ENCODE assay signal across 1 cellular context in the genomic region with DNA sequence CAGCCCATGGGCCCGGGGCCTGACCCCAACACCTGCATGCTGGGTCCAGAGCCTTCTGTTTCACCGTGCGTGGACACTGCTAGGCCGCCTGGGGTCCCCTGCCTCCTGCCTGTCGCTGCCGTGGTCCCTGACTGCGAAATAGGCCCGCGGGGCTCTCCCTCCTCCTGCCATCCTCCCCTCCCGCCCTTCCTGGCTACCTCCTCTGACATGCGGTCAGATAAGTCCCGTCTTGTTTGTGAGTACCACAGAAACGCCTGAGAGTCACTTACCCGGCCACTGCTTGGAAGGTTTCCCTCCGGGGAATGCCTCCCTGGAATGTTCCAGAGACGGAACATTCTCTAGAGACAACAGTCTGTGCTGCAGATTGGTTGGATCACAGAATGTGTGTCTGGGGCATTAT.
TF ChIP-seq lines count a peak whose summit lies in the region.

No MANE protein-coding gene starts in this region.

TF ChIP-seq in WTC11, 78 proteins besides CTCF, POLR2A, EP300 and RAD21 (continued from another document):
- TF ChIP-seq, protein P1, sequence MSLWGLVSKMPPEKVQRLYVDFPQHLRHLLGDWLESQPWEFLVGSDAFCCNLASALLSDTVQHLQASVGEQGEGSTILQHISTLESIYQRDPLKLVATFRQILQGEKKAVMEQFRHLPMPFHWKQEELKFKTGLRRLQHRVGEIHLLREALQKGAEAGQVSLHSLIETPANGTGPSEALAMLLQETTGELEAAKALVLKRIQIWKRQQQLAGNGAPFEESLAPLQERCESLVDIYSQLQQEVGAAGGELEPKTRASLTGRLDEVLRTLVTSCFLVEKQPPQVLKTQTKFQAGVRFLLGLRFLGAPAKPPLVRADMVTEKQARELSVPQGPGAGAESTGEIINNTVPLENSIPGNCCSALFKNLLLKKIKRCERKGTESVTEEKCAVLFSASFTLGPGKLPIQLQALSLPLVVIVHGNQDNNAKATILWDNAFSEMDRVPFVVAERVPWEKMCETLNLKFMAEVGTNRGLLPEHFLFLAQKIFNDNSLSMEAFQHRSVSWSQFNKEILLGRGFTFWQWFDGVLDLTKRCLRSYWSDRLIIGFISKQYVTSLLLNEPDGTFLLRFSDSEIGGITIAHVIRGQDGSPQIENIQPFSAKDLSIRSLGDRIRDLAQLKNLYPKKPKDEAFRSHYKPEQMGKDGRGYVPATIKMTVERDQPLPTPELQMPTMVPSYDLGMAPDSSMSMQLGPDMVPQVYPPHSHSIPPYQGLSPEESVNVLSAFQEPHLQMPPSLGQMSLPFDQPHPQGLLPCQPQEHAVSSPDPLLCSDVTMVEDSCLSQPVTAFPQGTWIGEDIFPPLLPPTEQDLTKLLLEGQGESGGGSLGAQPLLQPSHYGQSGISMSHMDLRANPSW (CRISPR knock-in tag; conservative IDR thresholded peaks at IDR 0.05; ENCODE audit: low read depth), result no peak
- TF ChIP-seq NFE2L1 (CRISPR knock-in tag; IDR thresholded peaks at IDR 0.05), result no peak
- TF ChIP-seq, protein P2, sequence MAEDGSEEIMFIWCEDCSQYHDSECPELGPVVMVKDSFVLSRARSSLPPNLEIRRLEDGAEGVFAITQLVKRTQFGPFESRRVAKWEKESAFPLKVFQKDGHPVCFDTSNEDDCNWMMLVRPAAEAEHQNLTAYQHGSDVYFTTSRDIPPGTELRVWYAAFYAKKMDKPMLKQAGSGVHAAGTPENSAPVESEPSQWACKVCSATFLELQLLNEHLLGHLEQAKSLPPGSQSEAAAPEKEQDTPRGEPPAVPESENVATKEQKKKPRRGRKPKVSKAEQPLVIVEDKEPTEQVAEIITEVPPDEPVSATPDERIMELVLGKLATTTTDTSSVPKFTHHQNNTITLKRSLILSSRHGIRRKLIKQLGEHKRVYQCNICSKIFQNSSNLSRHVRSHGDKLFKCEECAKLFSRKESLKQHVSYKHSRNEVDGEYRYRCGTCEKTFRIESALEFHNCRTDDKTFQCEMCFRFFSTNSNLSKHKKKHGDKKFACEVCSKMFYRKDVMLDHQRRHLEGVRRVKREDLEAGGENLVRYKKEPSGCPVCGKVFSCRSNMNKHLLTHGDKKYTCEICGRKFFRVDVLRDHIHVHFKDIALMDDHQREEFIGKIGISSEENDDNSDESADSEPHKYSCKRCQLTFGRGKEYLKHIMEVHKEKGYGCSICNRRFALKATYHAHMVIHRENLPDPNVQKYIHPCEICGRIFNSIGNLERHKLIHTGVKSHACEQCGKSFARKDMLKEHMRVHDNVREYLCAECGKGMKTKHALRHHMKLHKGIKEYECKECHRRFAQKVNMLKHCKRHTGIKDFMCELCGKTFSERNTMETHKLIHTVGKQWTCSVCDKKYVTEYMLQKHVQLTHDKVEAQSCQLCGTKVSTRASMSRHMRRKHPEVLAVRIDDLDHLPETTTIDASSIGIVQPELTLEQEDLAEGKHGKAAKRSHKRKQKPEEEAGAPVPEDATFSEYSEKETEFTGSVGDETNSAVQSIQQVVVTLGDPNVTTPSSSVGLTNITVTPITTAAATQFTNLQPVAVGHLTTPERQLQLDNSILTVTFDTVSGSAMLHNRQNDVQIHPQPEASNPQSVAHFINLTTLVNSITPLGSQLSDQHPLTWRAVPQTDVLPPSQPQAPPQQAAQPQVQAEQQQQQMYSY (CRISPR knock-in tag; IDR thresholded peaks at IDR 0.05), result no peak
- no peak for TF ChIP-seq CREB1 (CRISPR knock-in tag; IDR thresholded peaks at IDR 0.05)
- TF ChIP-seq ZNF671 (CRISPR knock-in tag; IDR thresholded peaks at IDR 0.05), result no peak
- TF ChIP-seq IRF2 (CRISPR knock-in tag; IDR thresholded peaks at IDR 0.05; ENCODE audit: borderline replicate concordance, low read depth), result no peak
- TF ChIP-seq JUN (CRISPR knock-in tag; IDR thresholded peaks at IDR 0.05), result no peak
- TF ChIP-seq SOX15 (CRISPR knock-in tag; IDR thresholded peaks at IDR 0.05), result no peak
- TF ChIP-seq, protein P3, sequence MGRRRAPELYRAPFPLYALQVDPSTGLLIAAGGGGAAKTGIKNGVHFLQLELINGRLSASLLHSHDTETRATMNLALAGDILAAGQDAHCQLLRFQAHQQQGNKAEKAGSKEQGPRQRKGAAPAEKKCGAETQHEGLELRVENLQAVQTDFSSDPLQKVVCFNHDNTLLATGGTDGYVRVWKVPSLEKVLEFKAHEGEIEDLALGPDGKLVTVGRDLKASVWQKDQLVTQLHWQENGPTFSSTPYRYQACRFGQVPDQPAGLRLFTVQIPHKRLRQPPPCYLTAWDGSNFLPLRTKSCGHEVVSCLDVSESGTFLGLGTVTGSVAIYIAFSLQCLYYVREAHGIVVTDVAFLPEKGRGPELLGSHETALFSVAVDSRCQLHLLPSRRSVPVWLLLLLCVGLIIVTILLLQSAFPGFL (CRISPR knock-in tag; IDR thresholded peaks at IDR 0.05; ENCODE audit: borderline replicate concordance), result no peak
- TF ChIP-seq, protein P4, sequence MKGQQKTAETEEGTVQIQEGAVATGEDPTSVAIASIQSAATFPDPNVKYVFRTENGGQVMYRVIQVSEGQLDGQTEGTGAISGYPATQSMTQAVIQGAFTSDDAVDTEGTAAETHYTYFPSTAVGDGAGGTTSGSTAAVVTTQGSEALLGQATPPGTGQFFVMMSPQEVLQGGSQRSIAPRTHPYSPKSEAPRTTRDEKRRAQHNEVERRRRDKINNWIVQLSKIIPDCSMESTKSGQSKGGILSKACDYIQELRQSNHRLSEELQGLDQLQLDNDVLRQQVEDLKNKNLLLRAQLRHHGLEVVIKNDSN (CRISPR knock-in tag; IDR thresholded peaks at IDR 0.05), result no peak
- TF ChIP-seq TP53 (CRISPR knock-in tag; IDR thresholded peaks at IDR 0.05), result no peak
- TF ChIP-seq, protein P5, sequence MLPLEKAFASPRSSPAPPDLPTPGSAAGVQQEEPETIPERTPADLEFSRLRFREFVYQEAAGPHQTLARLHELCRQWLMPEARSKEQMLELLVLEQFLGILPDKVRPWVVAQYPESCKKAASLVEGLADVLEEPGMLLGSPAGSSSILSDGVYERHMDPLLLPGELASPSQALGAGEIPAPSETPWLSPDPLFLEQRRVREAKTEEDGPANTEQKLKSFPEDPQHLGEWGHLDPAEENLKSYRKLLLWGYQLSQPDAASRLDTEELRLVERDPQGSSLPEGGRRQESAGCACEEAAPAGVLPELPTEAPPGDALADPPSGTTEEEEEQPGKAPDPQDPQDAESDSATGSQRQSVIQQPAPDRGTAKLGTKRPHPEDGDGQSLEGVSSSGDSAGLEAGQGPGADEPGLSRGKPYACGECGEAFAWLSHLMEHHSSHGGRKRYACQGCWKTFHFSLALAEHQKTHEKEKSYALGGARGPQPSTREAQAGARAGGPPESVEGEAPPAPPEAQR (CRISPR knock-in tag; IDR thresholded peaks at IDR 0.05), result no peak
- no peak for TF ChIP-seq FOXJ3 (CRISPR knock-in tag; IDR thresholded peaks at IDR 0.05; ENCODE audit: borderline replicate concordance)
